9 cellular contexts compared by ENCODE assay signal in the genomic region with DNA sequence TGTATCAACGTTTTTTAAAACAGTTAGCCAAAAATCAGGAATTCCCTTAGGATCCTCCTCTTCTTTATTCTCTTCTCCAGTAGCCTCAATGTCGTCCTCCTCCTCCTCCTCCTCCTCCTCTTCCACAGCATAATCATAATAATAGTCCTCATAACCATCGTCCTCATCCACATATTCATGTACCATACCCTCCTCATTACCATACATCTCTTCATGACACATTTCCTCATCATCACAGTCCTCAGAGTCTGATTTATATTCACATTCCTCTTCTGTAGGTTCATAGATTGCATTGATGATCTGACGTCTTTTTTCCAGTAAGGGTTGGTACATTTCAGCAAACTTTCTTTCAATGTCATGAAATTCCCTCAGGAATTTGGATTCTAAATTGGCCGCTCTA. TPM values are rescaled to one million over a fixed set of nuclear protein-coding genes. Genes with fewer than 3 reads are reported as not detected.
DNase-seq lines count a peak whose midpoint lies in the region; TF ChIP-seq lines count a peak whose summit lies in the region.
"Had no signal": no experiment of that assay in that cellular context is flagged by ENCODE, and none has a peak within 500 bp of the region (broad histone marks: within the 10 kb centered on the region; RNA-seq: fewer than 3 reads in every experiment).

No MANE protein-coding gene starts in this region.

- DNase-seq in activated naive CD4-positive, alpha-beta T cell treated with anti-CD3 and anti-CD28 coated beads for 36 hours: no peak
- DNase-seq in activated naive CD4-positive, alpha-beta T cell (lab: John Stamatoyannopoulos, UW): no peak
- DNase-seq in caudate nucleus (lab: John Stamatoyannopoulos, UW): no peak
- DNase-seq in transverse colon: no peak
- DNase-seq in effector CD8-positive, alpha-beta T cell (lab: John Stamatoyannopoulos, UW): no peak
- no peak for DNase-seq in NCI-H2171 (lab: John Stamatoyannopoulos, UW)
- DNase-seq in SHP77 treated with DMSO at 0.1 percent for 48 hours (lab: John Stamatoyannopoulos, UW): no peak
- DNase-seq: AML-193 had no signal

- H3K27me3 Mint-ChIP-seq in activated naive CD4-positive, alpha-beta T cell treated with anti-CD3 and anti-CD28 coated beads for 36 hours (ENCODE audit: low read depth): peaks cover 3% of the 10 kb centered on the region

- no peaks in the 10 kb centered on the region for H3K27me3 ChIP-seq in mucosa of stomach (ENCODE audit: control insufficient read depth, insufficient read depth, low read length)
- H3K27me3 ChIP-seq in transverse colon: no peaks in the 10 kb centered on the region

- TF ChIP-seq CTCF in transverse colon (IDR thresholded peaks at IDR 0.05): no peak

- no peaks in the 10 kb centered on the region for H3K4me1 ChIP-seq in mucosa of stomach (ENCODE audit: control insufficient read depth, insufficient read depth, low read length)
- H3K4me1 ChIP-seq in transverse colon: no peaks in the 10 kb centered on the region

- H3K36me3 Mint-ChIP-seq in activated naive CD4-positive, alpha-beta T cell treated with anti-CD3 and anti-CD28 coated beads for 36 hours (ENCODE audit: low read depth): no peaks in the 10 kb centered on the region

- no peak for TF ChIP-seq POLR2A in transverse colon (IDR thresholded peaks at IDR 0.05)

- WGBS in transverse colon (ENCODE audit: low coverage in 1 of 2), 2 donors: 0 to 27% methylated on average over 1 to 5 of the region's 5 CpGs

- H3K4me3 ChIP-seq in mucosa of stomach (ENCODE audit: low read length) (no peak overlapping the region), transverse colon (peak overlapping the region; percentile 13 to 59 (median 42))

- intact Hi-C loops in activated naive CD4-positive, alpha-beta T cell treated with anti-CD3 and anti-CD28 coated beads for 36 hours (cut with micrococcal nuclease): loop anchor here (1.0 to 10.0 kb wide), 7 partner anchors 351 to 1944 kb away; a partner anchor contains a TSS
- intact Hi-C loops in transverse colon (cut with DNase I; ENCODE audit: low total_unique reads): no loop called here

- H3K36me3 ChIP-seq in mucosa of stomach (ENCODE audit: control insufficient read depth, insufficient read depth, low read length): no peaks in the 10 kb centered on the region
- no peaks in the 10 kb centered on the region for H3K36me3 ChIP-seq in transverse colon

- no peak for TF ChIP-seq EP300 in transverse colon (IDR thresholded peaks at IDR 0.05; ENCODE audit: low read depth)

- no peaks in the 10 kb centered on the region for H3K9me3 Mint-ChIP-seq in activated naive CD4-positive, alpha-beta T cell treated with anti-CD3 and anti-CD28 coated beads for 36 hours

- H3K4me1 Mint-ChIP-seq in activated naive CD4-positive, alpha-beta T cell treated with anti-CD3 and anti-CD28 coated beads for 36 hours (ENCODE audit: low read depth): peaks cover 19% of the 10 kb centered on the region

- peak overlapping the region; percentile 91 for H3K27ac Mint-ChIP-seq in activated naive CD4-positive, alpha-beta T cell treated with anti-CD3 and anti-CD28 coated beads for 36 hours

- peak overlapping the region; percentile 22 for H3K9ac ChIP-seq in mucosa of stomach (ENCODE audit: low read length)

- in situ Hi-C loops in transverse colon (cut with MboI; ENCODE audit: low pct_ligation_motif_present in 1 of 4, low pct_unique_long_range_greater_than_20kb in 1 of 4, low sequenced_read_pairs in 3 of 4): no loop called here

- H3K9me3 ChIP-seq in mucosa of stomach (ENCODE audit: control insufficient read depth, low read length): no peaks in the 10 kb centered on the region
- H3K9me3 ChIP-seq in transverse colon: no peaks in the 10 kb centered on the region

- CTCF ChIA-PET in activated naive CD4-positive, alpha-beta T cell treated with anti-CD3 and anti-CD28 coated beads for 36 hours (lab: Charles Lee): no interaction called here

- H3K27ac ChIP-seq in caudate nucleus (ENCODE audit: low read depth, low read length) (peak overlapping the region; percentile 48), transverse colon (peak overlapping the region in 1 of 4 donors; percentile 41)

- peak overlapping the region; percentile 91 for H3K4me3 Mint-ChIP-seq in activated naive CD4-positive, alpha-beta T cell treated with anti-CD3 and anti-CD28 coated beads for 36 hours

RNA-seq across cellular contexts. Expression of a gene that starts 0.9 kb away (rescaled TPM):
- 1 to 10 TPM; 2.5 to 2.7 TPM for total RNA-seq in activated naive CD4-positive, alpha-beta T cell treated with anti-CD3 and anti-CD28 coated beads for 36 hours
- total RNA-seq in transverse colon: 1 to 10 TPM in 2 of 4 donors, under 1 TPM in 1, not detected in 1; 1.00 to 2.9 (median 1.4) TPM
